ENCODE assay signal across 9 cellular contexts in genomic region chr1:39898648-39899603, GRCh38. TPM values are rescaled to one million over a fixed set of nuclear protein-coding genes. Genes with fewer than 3 reads are reported as not detected.
DNase-seq lines count a peak whose midpoint lies in the region; ATAC-seq, FAIRE-seq and TF ChIP-seq lines count a peak whose summit lies in the region.
"Had no signal": no experiment of that assay in that cellular context is flagged by ENCODE, and none has a peak within 500 bp of the region (broad histone marks: within the 10 kb centered on the region; RNA-seq: fewer than 3 reads in every experiment).

No MANE protein-coding gene starts in this region.

- DNase-seq in NCI-H2196 (lab: John Stamatoyannopoulos, UW; ENCODE audit: unreplicated experiment), result peak; percentile 72
- peak; percentile 67 to 81 for DNase-seq in dermis microvascular lymphatic vessel endothelial cell (ENCODE audit: low read depth in 2 of 2)
- DNase-seq in activated CD8-positive, alpha-beta T cell treated with anti-CD3 and anti-CD28 coated beads for 36 hours, result no peak
- DNase-seq in H4 (ENCODE audit: low spot score), result no peak

- no peak for ATAC-seq in activated CD8-positive, alpha-beta T cell treated with anti-CD3 and anti-CD28 coated beads for 36 hours
- ATAC-seq in HG03469 (IDR thresholded peaks at IDR 0.05; ENCODE audit: unreplicated experiment) (no peak), GM21786 (IDR thresholded peaks at IDR 0.05; ENCODE audit: unreplicated experiment) (no peak)

- no peak overlapping the region for H2AFZ ChIP-seq in neuron (ENCODE audit: low read depth, low read length)

- H3K4me3 ChIP-seq in neuron (ENCODE audit: low read length), result peak overlapping the region; percentile 70
- H3K4me3 ChIP-seq: coronary artery had no signal

- H3K9me3 Mint-ChIP-seq in activated CD8-positive, alpha-beta T cell treated with anti-CD3 and anti-CD28 coated beads for 36 hours, result no peaks in the 10 kb centered on the region

- H3K9me3 ChIP-seq in neuron (ENCODE audit: low read length), result no peaks in the 10 kb centered on the region

- peaks cover 59% of the 10 kb centered on the region for H3K4me1 ChIP-seq in neuron (ENCODE audit: insufficient read depth, low read length)

- H3K36me3 Mint-ChIP-seq in activated CD8-positive, alpha-beta T cell treated with anti-CD3 and anti-CD28 coated beads for 36 hours (ENCODE audit: low read depth), result no peaks in the 10 kb centered on the region

- intact Hi-C loops in activated CD8-positive, alpha-beta T cell treated with anti-CD3 and anti-CD28 coated beads for 36 hours (cut with micrococcal nuclease), result no loop called here

- H3K27me3 ChIP-seq in neuron (ENCODE audit: insufficient read depth, low read length), result no peaks in the 10 kb centered on the region

- peak; percentile 99 for FAIRE-seq in G401.6 (lab: Jason Lieb, UNC)

- H3K27me3 Mint-ChIP-seq in activated CD8-positive, alpha-beta T cell treated with anti-CD3 and anti-CD28 coated beads for 36 hours, result peaks cover 43% of the 10 kb centered on the region

- CTCF ChIA-PET in activated CD8-positive, alpha-beta T cell treated with anti-CD3 and anti-CD28 coated beads for 36 hours (lab: Charles Lee), result interaction anchor here (0.6 to 3.7 kb wide), 9 partner anchors 8 to 1873 kb away, joined by 3 to 28 read pairs (median 3); no protein-coding TSS in a partner anchor

- no peak for TF ChIP-seq CTCF in activated CD8-positive, alpha-beta T cell treated with anti-CD3 and anti-CD28 coated beads for 36 hours (IDR thresholded peaks at IDR 0.05)

- H3K4me1 Mint-ChIP-seq in activated CD8-positive, alpha-beta T cell treated with anti-CD3 and anti-CD28 coated beads for 36 hours (ENCODE audit: low read depth), result no peaks in the 10 kb centered on the region

- peaks cover 10% of the 10 kb centered on the region for H3K36me3 ChIP-seq in neuron (ENCODE audit: insufficient read depth, low read length)

- H3K27ac Mint-ChIP-seq in activated CD8-positive, alpha-beta T cell treated with anti-CD3 and anti-CD28 coated beads for 36 hours, result no peak overlapping the region

- POLR2A ChIA-PET in activated CD8-positive, alpha-beta T cell treated with anti-CD3 and anti-CD28 coated beads for 36 hours (lab: Charles Lee), result interaction anchor here (1.2 kb wide), 1 partner anchor 57 kb away, joined by 3 read pairs; no protein-coding TSS in a partner anchor

- no peak overlapping the region for H3K4me3 Mint-ChIP-seq in activated CD8-positive, alpha-beta T cell treated with anti-CD3 and anti-CD28 coated beads for 36 hours

RNA-seq across cellular contexts. Expression of gene MYCL, which starts 2.8 kb away (rescaled TPM):
- 0.38 and 0.39 TPM in 2 replicates for total RNA-seq in dermis microvascular lymphatic vessel endothelial cell
- total RNA-seq in activated CD8-positive, alpha-beta T cell treated with anti-CD3 and anti-CD28 coated beads for 36 hours, result under 1 TPM; 0.13 to 0.20 TPM
- total RNA-seq in H4 (2014; rRNA removed; shearing (Covaris generic)), result not detected in 2 replicates

RNA-seq across cellular contexts. Expression of gene TRIT1, which starts 15.6 kb away (rescaled TPM):
- 11.5 and 15.7 TPM in 2 replicates for total RNA-seq in dermis microvascular lymphatic vessel endothelial cell
- 10 to 100 TPM; 34.2 to 34.5 TPM for total RNA-seq in activated CD8-positive, alpha-beta T cell treated with anti-CD3 and anti-CD28 coated beads for 36 hours
- 24.4 and 28.1 TPM in 2 replicates for total RNA-seq in H4 (2014; rRNA removed; shearing (Covaris generic))

RNA-seq across cellular contexts. Expression of gene MFSD2A, which starts 56.0 kb away (rescaled TPM):
- 0.13 and 0.51 TPM in 2 replicates for total RNA-seq in dermis microvascular lymphatic vessel endothelial cell
- total RNA-seq in activated CD8-positive, alpha-beta T cell treated with anti-CD3 and anti-CD28 coated beads for 36 hours, result 10 to 100 TPM; 15.0 to 19.3 TPM
- 8.5 and 9.5 TPM in 2 replicates for total RNA-seq in H4 (2014; rRNA removed; shearing (Covaris generic))

Comparison
In these comparisons a context has a peak if more than half of its experiments do, and no peak if none do; other contexts are left out.
1. DNase-seq: peak in NCI-H2196 (single experiment) and dermis microvascular lymphatic vessel endothelial cell (2 of 2); none in activated CD8-positive, alpha-beta T cell treated with anti-CD3 and anti-CD28 coated beads for 36 hours (single experiment) and H4 (single experiment).